ENCODE assay signal across 10 cellular contexts in genomic region chr16:64910351-64910750, GRCh38.
DNase-seq lines count a peak whose midpoint lies in the region; ATAC-seq and TF ChIP-seq lines count a peak whose summit lies in the region.
"Had no signal": no experiment of that assay in that cellular context is flagged by ENCODE, and none has a peak within 500 bp of the region (broad histone marks: within the 10 kb centered on the region; RNA-seq: fewer than 3 reads in every experiment).

No MANE protein-coding gene starts in this region.

- no peak overlapping the region for H3K27ac Mint-ChIP-seq in nephron progenitor cell
- H3K27ac Mint-ChIP-seq: activated naive CD4-positive, alpha-beta T cell treated with anti-CD3 and anti-CD28 coated beads, Interleukin-2, amount 50 U/mL, for 24 hours had no signal

- no peak for TF ChIP-seq CTCF in nephron progenitor cell (IDR thresholded peaks at IDR 0.05)

- no peak overlapping the region for H3K4me3 Mint-ChIP-seq in nephron progenitor cell
- H3K4me3 Mint-ChIP-seq: activated naive CD4-positive, alpha-beta T cell treated with anti-CD3 and anti-CD28 coated beads, Interleukin-2, amount 50 U/mL, for 24 hours had no signal

- H3K27me3 Mint-ChIP-seq in nephron progenitor cell (ENCODE audit: low read depth, poor library complexity) = peaks cover 7% of the 10 kb centered on the region
- H3K27me3 Mint-ChIP-seq: activated naive CD4-positive, alpha-beta T cell treated with anti-CD3 and anti-CD28 coated beads, Interleukin-2, amount 50 U/mL, for 24 hours had no signal

- peaks cover 23% of the 10 kb centered on the region for H3K4me1 Mint-ChIP-seq in nephron progenitor cell
- H3K4me1 Mint-ChIP-seq: activated naive CD4-positive, alpha-beta T cell treated with anti-CD3 and anti-CD28 coated beads, Interleukin-2, amount 50 U/mL, for 24 hours had no signal

- DNase-seq in AG20443 (ENCODE audit: low spot score) (peak; percentile 77), NCI-H226 (peak; percentile 31), fibroblast of gingiva (ENCODE audit: low read depth) (peak; percentile 34), nephron progenitor cell (peak; percentile 4), T-helper 1 cell (no peak)
- no peak for DNase-seq in stimulated activated naive CD8-positive, alpha-beta T cell treated with anti-CD3 and anti-CD28 coated beads, Interleukin-15, Interleukin-2, amounts not matched to agents 100 U/mL and 50 U/mL, for 24 hours
- DNase-seq: NCI-H1436 had no signal

- ATAC-seq in GM18858 (IDR thresholded peaks at IDR 0.05; ENCODE audit: unreplicated experiment) = no peak
- no peak for ATAC-seq in GM21381 (IDR thresholded peaks at IDR 0.05; ENCODE audit: unreplicated experiment)
- ATAC-seq in stimulated activated naive CD8-positive, alpha-beta T cell treated with anti-CD3 and anti-CD28 coated beads, Interleukin-15, Interleukin-2, amounts not matched to agents 100 U/mL and 50 U/mL, for 24 hours = no peak

- H3K36me3 Mint-ChIP-seq in nephron progenitor cell (ENCODE audit: low read depth) = no peaks in the 10 kb centered on the region
- H3K36me3 Mint-ChIP-seq: activated naive CD4-positive, alpha-beta T cell treated with anti-CD3 and anti-CD28 coated beads, Interleukin-2, amount 50 U/mL, for 24 hours had no signal

- no peaks in the 10 kb centered on the region for H3K9me3 Mint-ChIP-seq in nephron progenitor cell

Comparison
In these comparisons a context has a peak if more than half of its experiments do, and no peak if none do; other contexts are left out.
1. DNase-seq: peak in AG20443 (single experiment), NCI-H226 (single experiment), fibroblast of gingiva (single experiment) and nephron progenitor cell (single experiment); none in T-helper 1 cell (0 of 5) and stimulated activated naive CD8-positive, alpha-beta T cell treated with anti-CD3 and anti-CD28 coated beads, Interleukin-15, Interleukin-2, amounts not matched to agents 100 U/mL and 50 U/mL, for 24 hours (single experiment).